8 cellular contexts compared by ENCODE assay signal in genomic region chr16:31071861-31072260, GRCh38. TPM values are rescaled to one million over a fixed set of nuclear protein-coding genes. Genes with fewer than 3 reads are reported as not detected.
DNase-seq lines count a peak whose midpoint lies in the region; ATAC-seq and TF ChIP-seq lines count a peak whose summit lies in the region.

No MANE protein-coding gene starts in this region.

- H4K20me1 ChIP-seq in GM23248 (ENCODE audit: insufficient read depth) = no peaks in the 10 kb centered on the region

- H3K27ac Mint-ChIP-seq in activated CD4-positive, alpha-beta memory T cell treated with anti-CD3 and anti-CD28 coated beads for 36 hours = peak overlapping the region; percentile 97

- TF ChIP-seq CTCF in A673 (conservative IDR thresholded peaks at IDR 0.05; ENCODE audit: low read depth, low read length) (no peak), omental fat pad (IDR thresholded peaks at IDR 0.05) (no peak), ovary (IDR thresholded peaks at IDR 0.05) (no peak)

- H3K4me3 ChIP-seq in A673 (ENCODE audit: low read depth, low read length, poor library complexity, severe bottlenecking) (peak overlapping the region; percentile 89), GM23248 (peak overlapping the region; percentile 93), iPS-20b (ENCODE audit: low read length) (peak overlapping the region; percentile 89), ovary (no peak overlapping the region)

- DNase-seq in A673 (ENCODE audit: low spot score) = peak; percentile 79
- DNase-seq in GM23248 = peak; percentile 90
- DNase-seq in activated CD4-positive, alpha-beta memory T cell treated with anti-CD3 and anti-CD28 coated beads for 36 hours = peak; percentile 26
- no peak for DNase-seq in omental fat pad (ENCODE audit: low spot score)
- DNase-seq in GDM1 (lab: John Stamatoyannopoulos, UW) = no peak
- no peak for DNase-seq in ovary
- DNase-seq in NCI-H1930 (lab: John Stamatoyannopoulos, UW) = no peak

- H3K4me2 ChIP-seq in GM23248 (ENCODE audit: unreplicated experiment) = peak overlapping the region; percentile 82

- peak overlapping the region; percentile 70; the same call in 1 of the 2 replicates for H2AFZ ChIP-seq in GM23248

- intact Hi-C loops in A673 (cut with micrococcal nuclease; ENCODE audit: unreplicated experiment) = no loop called here
- intact Hi-C loops in activated CD4-positive, alpha-beta memory T cell treated with anti-CD3 and anti-CD28 coated beads for 36 hours (cut with micrococcal nuclease) = no loop called here
- intact Hi-C loops in ovary (cut with DNase I) = no loop called here

- H3K4me3 Mint-ChIP-seq in activated CD4-positive, alpha-beta memory T cell treated with anti-CD3 and anti-CD28 coated beads for 36 hours = peak overlapping the region; percentile 98

- H3K9me2 ChIP-seq in GM23248 (ENCODE audit: insufficient read depth) = no peaks in the 10 kb centered on the region

- peaks cover 7% of the 10 kb centered on the region for H3K36me3 ChIP-seq in A673 (ENCODE audit: insufficient read depth, low read length, poor library complexity, severe bottlenecking)
- no peaks in the 10 kb centered on the region for H3K36me3 ChIP-seq in GM23248 (ENCODE audit: low read depth)
- H3K36me3 ChIP-seq in iPS-20b (ENCODE audit: insufficient read depth, low read depth, low read length) = peaks cover 9% of the 10 kb centered on the region
- no peaks in the 10 kb centered on the region for H3K36me3 ChIP-seq in ovary

- WGBS in GM23248 (ENCODE audit: low coverage in 1 of 2, low lambda C conversion rate in 2 of 2, missing lambda C conversion rate in 2 of 2), 2 experiments = 3% methylated on average over 4 of the region's 4 CpGs
- 23 to 33% (median 31%) methylated on average over 4 of the region's 4 CpGs for WGBS in ovary, 3 donors

- ATAC-seq in omental fat pad (ENCODE audit: low FRiP score) = no peak

- H3K9me3 Mint-ChIP-seq in activated CD4-positive, alpha-beta memory T cell treated with anti-CD3 and anti-CD28 coated beads for 36 hours = no peaks in the 10 kb centered on the region

- H3K9me3 ChIP-seq in A673 (ENCODE audit: low read depth, low read length, poor library complexity, severe bottlenecking) (no peaks in the 10 kb centered on the region), GM23248 (ENCODE audit: low read depth) (no peaks in the 10 kb centered on the region), iPS-20b (ENCODE audit: insufficient read depth, low read depth, low read length) (no peaks in the 10 kb centered on the region), ovary (no peaks in the 10 kb centered on the region)

- H3K27me3 Mint-ChIP-seq in activated CD4-positive, alpha-beta memory T cell treated with anti-CD3 and anti-CD28 coated beads for 36 hours = no peaks in the 10 kb centered on the region

- peaks cover 88% of the 10 kb centered on the region for H3K79me2 ChIP-seq in GM23248 (ENCODE audit: insufficient read depth)

- H3K27me3 ChIP-seq in A673 (replicated peaks; ENCODE audit: insufficient read depth, low read depth, low read length, poor library complexity) (no peaks in the 10 kb centered on the region), GM23248 (replicated peaks; ENCODE audit: insufficient read depth) (no peaks in the 10 kb centered on the region), iPS-20b (ENCODE audit: insufficient read depth, low read length) (no peaks in the 10 kb centered on the region), ovary (no peaks in the 10 kb centered on the region)

- no TSS peak for BruUV-seq in A673 (replicated peaks; lab: Mats Ljungman, UMichigan)

- in situ Hi-C loops in GM23248 (cut with MboI) = no loop called here

- peaks cover 19% of the 10 kb centered on the region for H3K4me1 ChIP-seq in A673 (ENCODE audit: insufficient read depth, low read length, poor library complexity, severe bottlenecking)
- H3K4me1 ChIP-seq in GM23248 (ENCODE audit: insufficient read depth) = peaks cover 18% of the 10 kb centered on the region
- peaks cover 6% of the 10 kb centered on the region for H3K4me1 ChIP-seq in iPS-20b (ENCODE audit: insufficient read depth, low read length)
- H3K4me1 ChIP-seq in ovary (ENCODE audit: insufficient read depth) = peaks cover 4% of the 10 kb centered on the region

- TF ChIP-seq POLR2A in ovary (IDR thresholded peaks at IDR 0.05) = no peak

- peak overlapping the region; percentile 96 for H3K9ac ChIP-seq in GM23248
- peak overlapping the region; percentile 85 for H3K9ac ChIP-seq in iPS-20b (ENCODE audit: low read depth, low read length)

- H3K36me3 Mint-ChIP-seq in activated CD4-positive, alpha-beta memory T cell treated with anti-CD3 and anti-CD28 coated beads for 36 hours = no peaks in the 10 kb centered on the region

- H3F3A ChIP-seq in GM23248 (ENCODE audit: insufficient read depth) = peaks cover 19% of the 10 kb centered on the region

- CTCF ChIA-PET in A673 (lab: Charles Lee) = no interaction called here
- CTCF ChIA-PET in activated CD4-positive, alpha-beta memory T cell treated with anti-CD3 and anti-CD28 coated beads for 36 hours (lab: Charles Lee) = interaction anchor here (1.6 to 3.4 kb wide), 2 partner anchors 70 to 86 kb away, joined by 5 to 18 read pairs; partner anchors contain the start of gene HSD3B7

- peak overlapping the region; percentile 99 for H3K27ac ChIP-seq in A673 (ENCODE audit: low read depth, low read length, poor library complexity, severe bottlenecking)
- H3K27ac ChIP-seq in GM23248 = peak overlapping the region; percentile 94
- no peak overlapping the region for H3K27ac ChIP-seq in iPS-20b (ENCODE audit: low read length)
- no peak overlapping the region for H3K27ac ChIP-seq in ovary

- peaks cover 34% of the 10 kb centered on the region for H3K4me1 Mint-ChIP-seq in activated CD4-positive, alpha-beta memory T cell treated with anti-CD3 and anti-CD28 coated beads for 36 hours (ENCODE audit: low read depth)

- POLR2A ChIA-PET in A673 (lab: Charles Lee; ENCODE audit: low non-redundant PET) = no interaction called here
- POLR2A ChIA-PET in activated CD4-positive, alpha-beta memory T cell treated with anti-CD3 and anti-CD28 coated beads for 36 hours (lab: Charles Lee) = interaction anchor here (1.3 kb wide), 1 partner anchor 108 kb away, joined by 5 read pairs; the partner anchor contains the start of gene FUS

- no peak for TF ChIP-seq EP300 in ovary (IDR thresholded peaks at IDR 0.05)

RNA-seq across cellular contexts. Expression of gene ZNF668, which starts 2.2 kb away (rescaled TPM):
- total RNA-seq in A673 (2021) (16.5 and 19.8 TPM in 2 replicates), omental fat pad (10 to 100 TPM in 2 of 4 donors, 1 to 10 TPM in 2; 7.4 to 13.9 (median 10.8) TPM), ovary (1 to 10 TPM; 4.2 to 7.4 (median 5.7) TPM)
- total RNA-seq in GM23248 (2014; rRNA removed; shearing (Covaris generic)) = 20.6 and 21.8 TPM in 2 replicates
- polyA plus RNA-seq in GM23248 (2016; fragmentation: Nextera tagmentation; extraction: Ambion mirVana) (19.5 and 20.8 TPM in 2 replicates), ovary (1 to 10 TPM; 1.3 to 6.7 TPM)
- total RNA-seq in activated CD4-positive, alpha-beta memory T cell treated with anti-CD3 and anti-CD28 coated beads for 36 hours = 10 to 100 TPM; 11.4 to 13.3 TPM

RNA-seq across cellular contexts. Expression of gene ZNF646, which starts 2.4 kb away (rescaled TPM):
- 26.6 and 27.9 TPM in 2 replicates for total RNA-seq in A673 (2021)
- 10.6 and 12.8 TPM in 2 replicates for total RNA-seq in GM23248 (2014; rRNA removed; shearing (Covaris generic))
- 3.5 and 4.0 TPM in 2 replicates for polyA plus RNA-seq in GM23248 (2016; fragmentation: Nextera tagmentation; extraction: Ambion mirVana)
- 10 to 100 TPM; 18.6 to 19.9 TPM for total RNA-seq in activated CD4-positive, alpha-beta memory T cell treated with anti-CD3 and anti-CD28 coated beads for 36 hours
- 10 to 100 TPM in 3 of 4 donors, 1 to 10 TPM in 1; 8.1 to 18.0 (median 11.9) TPM for total RNA-seq in omental fat pad
- total RNA-seq in ovary = 10 to 100 TPM; 12.4 to 16.3 (median 14.8) TPM
- polyA plus RNA-seq in ovary = 10 to 100 TPM in 1 of 2 donors, 1 to 10 TPM in 1; 2.3 to 12.0 TPM

RNA-seq across cellular contexts. Expression of gene PRSS53, which starts 16.9 kb away (rescaled TPM):
- total RNA-seq in A673 (2021) (3.1 and 4.0 TPM in 2 replicates), omental fat pad (1 to 10 TPM in 2 of 4 donors, under 1 TPM in 2; 0.63 to 2.2 (median 1.3) TPM), ovary (1 to 10 TPM; 1.1 to 2.9 (median 1.5) TPM)
- total RNA-seq in GM23248 (2014; rRNA removed; shearing (Covaris generic)) = 7.0 and 10.5 TPM in 2 replicates
- polyA plus RNA-seq in GM23248 (2016; fragmentation: Nextera tagmentation; extraction: Ambion mirVana) (0.84 and 0.95 TPM in 2 replicates), ovary (1 to 10 TPM in 1 of 2 donors, under 1 TPM in 1; 0.30 to 1.4 TPM)
- total RNA-seq in activated CD4-positive, alpha-beta memory T cell treated with anti-CD3 and anti-CD28 coated beads for 36 hours = 1 to 10 TPM; 3.4 to 5.3 TPM

RNA-seq across cellular contexts. Expression of gene VKORC1, which starts 22.7 kb away (rescaled TPM):
- total RNA-seq in A673 (2021) (85.0 and 98.3 TPM in 2 replicates), omental fat pad (100 to 1,000 TPM in 2 of 4 donors, 10 to 100 TPM in 2; 85.6 to 128 (median 99.3) TPM), ovary (100 to 1,000 TPM in 1 of 7 donors, 10 to 100 TPM in 6; 72.1 to 114 (median 84.5) TPM)
- 444 and 480 TPM in 2 replicates for total RNA-seq in GM23248 (2014; rRNA removed; shearing (Covaris generic))
- polyA plus RNA-seq in GM23248 (2016; fragmentation: Nextera tagmentation; extraction: Ambion mirVana) (535 and 542 TPM in 2 replicates), ovary (100 to 1,000 TPM; 117 to 141 TPM)
- 10 to 100 TPM; 67.3 to 72.3 TPM for total RNA-seq in activated CD4-positive, alpha-beta memory T cell treated with anti-CD3 and anti-CD28 coated beads for 36 hours

RNA-seq across cellular contexts. Expression of gene BCKDK, which starts 36.3 kb away (rescaled TPM):
- total RNA-seq in A673 (2021) (36.6 and 40.6 TPM in 2 replicates), omental fat pad (10 to 100 TPM; 34.5 to 52.5 (median 43.4) TPM), ovary (10 to 100 TPM; 34.1 to 51.9 (median 40.5) TPM)
- total RNA-seq in GM23248 (2014; rRNA removed; shearing (Covaris generic)) = 42.1 and 71.4 TPM in 2 replicates
- polyA plus RNA-seq in GM23248 (2016; fragmentation: Nextera tagmentation; extraction: Ambion mirVana) (108 and 114 TPM in 2 replicates), ovary (10 to 100 TPM; 18.6 to 29.2 TPM)
- total RNA-seq in activated CD4-positive, alpha-beta memory T cell treated with anti-CD3 and anti-CD28 coated beads for 36 hours = 10 to 100 TPM; 38.5 to 40.5 TPM

Comparison
In these comparisons a context has a peak if more than half of its experiments do, and no peak if none do; other contexts are left out.
1. DNase-seq: peak in A673 (single experiment), GM23248 (single experiment) and activated CD4-positive, alpha-beta memory T cell treated with anti-CD3 and anti-CD28 coated beads for 36 hours (single experiment); none in omental fat pad (single experiment), GDM1 (single experiment), ovary (0 of 5) and NCI-H1930 (0 of 2).
2. H3K27ac ChIP-seq: peak in A673 (single experiment) and GM23248 (single experiment); none in iPS-20b (single experiment) and ovary (0 of 2).